In genomic region chr20:32539063-32539816, GRCh38 we compare ENCODE assay signal across 10 cellular contexts. TPM values are rescaled to one million over a fixed set of nuclear protein-coding genes. Genes with fewer than 3 reads are reported as not detected.
DNase-seq lines count a peak whose midpoint lies in the region; ATAC-seq and TF ChIP-seq lines count a peak whose summit lies in the region.
"Had no signal": no experiment of that assay in that cellular context is flagged by ENCODE, and none has a peak within 500 bp of the region (broad histone marks: within the 10 kb centered on the region; RNA-seq: fewer than 3 reads in every experiment).

No MANE protein-coding gene starts in this region.

- peaks cover 15% of the 10 kb centered on the region for H3K36me3 Mint-ChIP-seq in CD4-positive, CD25-positive, alpha-beta regulatory T cell
- peaks cover 6% of the 10 kb centered on the region for H3K36me3 Mint-ChIP-seq in activated naive CD8-positive, alpha-beta T cell treated with anti-CD3 and anti-CD28 coated beads, Interleukin-2, amount 10 ng/mL, durations not matched to agents 7 days and 5 days
- H3K36me3 Mint-ChIP-seq in natural killer cell, result no peaks in the 10 kb centered on the region

- H3K4me1 ChIP-seq in CD4-positive, CD25-positive, alpha-beta regulatory T cell (ENCODE audit: control insufficient read depth, insufficient read depth, low read length, poor library complexity, severe bottlenecking), result peaks cover 90% of the 10 kb centered on the region

- ATAC-seq in CD4-positive, CD25-positive, alpha-beta regulatory T cell (ENCODE audit: low read depth in 2 of 2), result no peak
- ATAC-seq in activated naive CD8-positive, alpha-beta T cell treated with anti-CD3 and anti-CD28 coated beads, Interleukin-2, amount 10 ng/mL, durations not matched to agents 7 days and 5 days (ENCODE audit: low read depth), result no peak
- no peak for ATAC-seq in natural killer cell
- no peak for ATAC-seq in GM18511 (IDR thresholded peaks at IDR 0.05; ENCODE audit: unreplicated experiment)
- ATAC-seq in HG03565 (IDR thresholded peaks at IDR 0.05; ENCODE audit: unreplicated experiment), result no peak

- H3K27me3 ChIP-seq in CD4-positive, CD25-positive, alpha-beta regulatory T cell (ENCODE audit: control insufficient read depth, insufficient read depth, low read length), result no peaks in the 10 kb centered on the region
- no peaks in the 10 kb centered on the region for H3K27me3 ChIP-seq in brain microvascular endothelial cell (replicated peaks)

- peaks cover 19 to 88% (median 53%) of the 10 kb centered on the region in 4 donors for H3K4me1 Mint-ChIP-seq in CD4-positive, CD25-positive, alpha-beta regulatory T cell
- H3K4me1 Mint-ChIP-seq in activated naive CD8-positive, alpha-beta T cell treated with anti-CD3 and anti-CD28 coated beads, Interleukin-2, amount 10 ng/mL, durations not matched to agents 7 days and 5 days, result peaks cover 56% of the 10 kb centered on the region
- H3K4me1 Mint-ChIP-seq in natural killer cell, result peaks cover 72 to 84% of the 10 kb centered on the region in 2 donors

- no peaks in the 10 kb centered on the region for H3K36me3 ChIP-seq in CD4-positive, CD25-positive, alpha-beta regulatory T cell (ENCODE audit: control insufficient read depth, insufficient read depth, low read length)
- no peaks in the 10 kb centered on the region for H3K36me3 ChIP-seq in KOPT-K1 (ENCODE audit: insufficient read depth, low read length)
- no peaks in the 10 kb centered on the region for H3K36me3 ChIP-seq in brain microvascular endothelial cell (replicated peaks)

- H3K4me3 ChIP-seq in CD4-positive, CD25-positive, alpha-beta regulatory T cell (ENCODE audit: low read depth, low read length), result peak overlapping the region; percentile 49
- no peak overlapping the region for H3K4me3 ChIP-seq in brain microvascular endothelial cell (ENCODE audit: low read depth, low read length)

- peak overlapping the region; percentile 84 to 98 (median 88) for H3K4me3 Mint-ChIP-seq in CD4-positive, CD25-positive, alpha-beta regulatory T cell
- peak overlapping the region; percentile 73 for H3K4me3 Mint-ChIP-seq in activated naive CD8-positive, alpha-beta T cell treated with anti-CD3 and anti-CD28 coated beads, Interleukin-2, amount 10 ng/mL, durations not matched to agents 7 days and 5 days
- peak overlapping the region; percentile 91 for H3K4me3 Mint-ChIP-seq in natural killer cell

- H3K27ac Mint-ChIP-seq in CD4-positive, CD25-positive, alpha-beta regulatory T cell, result peak overlapping the region; percentile 96 to 100 (median 98)
- peak overlapping the region; percentile 94 for H3K27ac Mint-ChIP-seq in activated naive CD8-positive, alpha-beta T cell treated with anti-CD3 and anti-CD28 coated beads, Interleukin-2, amount 10 ng/mL, durations not matched to agents 7 days and 5 days
- H3K27ac Mint-ChIP-seq in natural killer cell, result peak overlapping the region; percentile 91 to 95

- intact Hi-C loops in natural killer cell (cut with micrococcal nuclease), result loop anchor here (2.0 to 10.0 kb wide), 3 partner anchors 16 to 54 kb away; no protein-coding TSS in a partner anchor

- no peak for TF ChIP-seq CTCF in natural killer cell (IDR thresholded peaks at IDR 0.05)
- TF ChIP-seq CTCF in brain microvascular endothelial cell (IDR thresholded peaks at IDR 0.05; ENCODE audit: low read depth, low read length, missing control alignments), result no peak

- POLR2A ChIA-PET in activated naive CD8-positive, alpha-beta T cell treated with anti-CD3 and anti-CD28 coated beads, Interleukin-2, amount 10 ng/mL, durations not matched to agents 7 days and 5 days (lab: Charles Lee), result interaction anchor here (0.6 to 9.2 kb wide), 18 partner anchors 13 to 223 kb away, joined by 3 to 248 read pairs (median 6); partner anchors contain the start of genes COMMD7, DNMT3B and NOL4L

- H3K27me3 Mint-ChIP-seq in CD4-positive, CD25-positive, alpha-beta regulatory T cell, result peaks cover 10% of the 10 kb centered on the region
- no peaks in the 10 kb centered on the region for H3K27me3 Mint-ChIP-seq in activated naive CD8-positive, alpha-beta T cell treated with anti-CD3 and anti-CD28 coated beads, Interleukin-2, amount 10 ng/mL, durations not matched to agents 7 days and 5 days
- H3K27me3 Mint-ChIP-seq in natural killer cell (ENCODE audit: low read depth in 2 of 2), result no peaks in the 10 kb centered on the region

- DNase-seq in CD4-positive, CD25-positive, alpha-beta regulatory T cell, result peak in 1 of 3 donors; percentile 75
- DNase-seq in activated naive CD8-positive, alpha-beta T cell treated with anti-CD3 and anti-CD28 coated beads, Interleukin-2, amount 10 ng/mL, durations not matched to agents 7 days and 5 days, result peak; percentile 60
- DNase-seq in natural killer cell (no peak), amniotic stem cell (lab: John Stamatoyannopoulos, UW) (no peak), brain microvascular endothelial cell (no peak)
- DNase-seq: cerebellar nuclear complex, NCI-H187 had no signal

- H3K9me3 ChIP-seq in CD4-positive, CD25-positive, alpha-beta regulatory T cell (ENCODE audit: control insufficient read depth in 2 of 2, low read length in 2 of 2), result no peaks in the 10 kb centered on the region
- no peaks in the 10 kb centered on the region for H3K9me3 ChIP-seq in KOPT-K1 (ENCODE audit: insufficient read depth, low read length, poor library complexity, severe bottlenecking)

- in situ Hi-C loops in brain microvascular endothelial cell (cut with HindIII; ENCODE audit: low pct_ligation_motif_present, low sequenced_read_pairs), result no loop called here

- H3K27ac ChIP-seq in CD4-positive, CD25-positive, alpha-beta regulatory T cell (ENCODE audit: insufficient read depth, low read length, poor library complexity, severe bottlenecking), result peak overlapping the region; percentile 94
- H3K27ac ChIP-seq in KOPT-K1 (ENCODE audit: low read depth, low read length, poor library complexity, severe bottlenecking) (peak overlapping the region; percentile 93), brain microvascular endothelial cell (no peak overlapping the region)

- no peaks in the 10 kb centered on the region for H3K9me3 Mint-ChIP-seq in CD4-positive, CD25-positive, alpha-beta regulatory T cell
- no peaks in the 10 kb centered on the region for H3K9me3 Mint-ChIP-seq in activated naive CD8-positive, alpha-beta T cell treated with anti-CD3 and anti-CD28 coated beads, Interleukin-2, amount 10 ng/mL, durations not matched to agents 7 days and 5 days
- no peaks in the 10 kb centered on the region for H3K9me3 Mint-ChIP-seq in natural killer cell

RNA-seq across cellular contexts. Expression of gene NOL4L, which starts 45.9 kb away (rescaled TPM):
- total RNA-seq in CD4-positive, CD25-positive, alpha-beta regulatory T cell, result 84.8 TPM
- 10 to 100 TPM in 3 of 4 donors, 1 to 10 TPM in 1; 7.1 to 11.4 (median 10.6) TPM for polyA plus RNA-seq in CD4-positive, CD25-positive, alpha-beta regulatory T cell
- total RNA-seq in activated naive CD8-positive, alpha-beta T cell treated with anti-CD3 and anti-CD28 coated beads, Interleukin-2, amount 10 ng/mL, durations not matched to agents 7 days and 5 days, result 10 to 100 TPM; 39.1 to 41.1 TPM
- 100 to 1,000 TPM; 101 to 136 (median 114) TPM for total RNA-seq in natural killer cell
